Comparison of ENCODE assay signal across 11 cellular contexts in genomic region chr15:88656760-88657221, GRCh38.
DNase-seq lines count a peak whose midpoint lies in the region; ATAC-seq lines count a peak whose summit lies in the region.
"Had no signal": no experiment of that assay in that cellular context is flagged by ENCODE, and none has a peak within 500 bp of the region (broad histone marks: within the 10 kb centered on the region; RNA-seq: fewer than 3 reads in every experiment).

No MANE protein-coding gene starts in this region.

- peak overlapping the region; percentile 58 for H3K4me3 Mint-ChIP-seq in memory B cell

- peaks cover 47% of the 10 kb centered on the region for H3K4me1 Mint-ChIP-seq in memory B cell

- H3K36me3 Mint-ChIP-seq in memory B cell = peaks cover 10% of the 10 kb centered on the region

- no peaks in the 10 kb centered on the region for H3K27me3 Mint-ChIP-seq in memory B cell

- ATAC-seq in GM18520 (IDR thresholded peaks at IDR 0.05; ENCODE audit: unreplicated experiment) (peak; percentile 82), GM21447 (IDR thresholded peaks at IDR 0.05; ENCODE audit: unreplicated experiment) (peak; percentile 93), HG03378 (IDR thresholded peaks at IDR 0.05; ENCODE audit: unreplicated experiment) (peak; percentile 89), memory B cell (ENCODE audit: low read depth) (peak; percentile 95)

- DNase-seq in memory B cell (ENCODE audit: low spot score in 2 of 2) = peak; percentile 73 to 84
- DNase-seq in T1000 (lab: John Stamatoyannopoulos, UW) = no peak
- no peak for DNase-seq in globus pallidus (ENCODE audit: low spot score)
- no peak for DNase-seq in stimulated activated naive CD4-positive, alpha-beta T cell (lab: John Stamatoyannopoulos, UW)
- DNase-seq in NCI-H446 treated with DMSO at 0.1 percent for 48 hours (lab: John Stamatoyannopoulos, UW) = no peak
- DNase-seq: activated CD4-positive, alpha-beta T cell treated with anti-CD3 and anti-CD28 coated beads for 4 hours; NCI-H2081 treated with DMSO at 0.1 percent for 48 hours; stimulated activated CD4-positive, alpha-beta T cell treated with anti-CD3 and anti-CD28 coated beads, Interleukin-4, amount 100 ng/mL, for 24 hours had no signal

- peak overlapping the region; percentile 94 for H3K27ac Mint-ChIP-seq in memory B cell

- H3K9me3 Mint-ChIP-seq in memory B cell = no peaks in the 10 kb centered on the region

Comparison
In these comparisons a context has a peak if more than half of its experiments do, and no peak if none do; other contexts are left out.
1. DNase-seq: peak in memory B cell (2 of 2); none in T1000 (single experiment), globus pallidus (single experiment), stimulated activated naive CD4-positive, alpha-beta T cell (0 of 6) and NCI-H446 treated with DMSO at 0.1 percent for 48 hours (single experiment).
2. Peak in every context shown above with its lines, with median percentiles within 50 percentile points of each other: ATAC-seq.